In the genomic region with DNA sequence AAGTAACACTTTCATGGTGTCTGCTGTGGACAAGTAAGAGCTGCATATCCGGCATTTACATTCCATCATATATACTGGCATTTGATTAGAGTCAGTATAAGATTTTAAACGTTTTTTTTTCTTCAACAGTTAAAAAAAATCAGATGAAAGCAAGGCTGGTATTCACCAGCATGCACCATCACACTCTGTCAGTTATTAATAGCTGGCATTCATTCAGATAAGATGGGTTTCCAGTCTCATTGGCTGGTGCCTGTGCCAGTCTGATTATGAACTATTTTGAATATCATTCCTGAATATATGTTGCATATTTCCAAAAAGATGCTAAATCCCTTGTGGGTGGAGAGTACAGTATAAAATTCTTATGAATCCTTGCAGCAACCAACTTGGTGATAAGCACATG, we compare ENCODE assay signal across 30 cellular contexts.
"Had no signal": no experiment of that assay in that cellular context is flagged by ENCODE, and none has a peak within 500 bp of the region (broad histone marks: within the 10 kb centered on the region; RNA-seq: fewer than 3 reads in every experiment).

No MANE protein-coding gene starts in this region.

- H3K27me3 ChIP-seq: brain microvascular endothelial cell had no signal

- ATAC-seq: activated CD4-positive, CD25-positive, alpha-beta regulatory T cell treated with anti-CD3 and anti-CD28 coated beads, Interleukin-2, amount 50 U/mL, for 24 hours; activated T-cell treated with anti-CD3 and anti-CD28 coated beads, Interleukin-2, amount 50 U/mL, for 72 hours; esophagus mucosa; T-helper 17 cell had no signal

- H3K36me3 ChIP-seq: brain microvascular endothelial cell, WERI-Rb-1 had no signal

- H3K36me3 Mint-ChIP-seq: activated naive CD8-positive, alpha-beta T cell had no signal

- H3K27ac ChIP-seq: brain microvascular endothelial cell, coronary artery, dorsolateral prefrontal cortex, WERI-Rb-1 had no signal

- H3K4me3 ChIP-seq: coronary artery, dorsolateral prefrontal cortex had no signal

- H3K27ac Mint-ChIP-seq: activated B cell treated with CpG ODN at 0.5 μM for 24 hours; activated CD4-positive, alpha-beta memory T cell treated with anti-CD3 and anti-CD28 coated beads, Interleukin-2, amount 10 ng/mL, durations not matched to agents 7 days and 5 days; activated CD4-positive, alpha-beta T cell treated with anti-CD3 and anti-CD28 coated beads, Interleukin-2, amount 10 ng/mL, durations not matched to agents 7 days and 5 days; activated naive CD8-positive, alpha-beta T cell; activated T-cell treated with anti-CD3 and anti-CD28 coated beads, Interleukin-2, amount 50 U/mL, for 24 hours; activated T-cell treated with anti-CD3 and anti-CD28 coated beads, Interleukin-2, amount 50 U/mL, for 72 hours; dendritic cell treated with granulocyte-macrophage colony-stimulating factor and Interleukin-4, amounts not matched to agents 40 ng/mL and 50 ng/mL, for 4 days; endodermal cell; T-helper 17 cell; T-helper 2 cell treated with Interferon-gamma antibody and Interleukin-4, amounts not matched to agents 5 μg/mL and 100 μg/mL, for 36 hours had no signal

- H3K9me3 Mint-ChIP-seq: activated B cell treated with CpG ODN at 0.5 μM for 24 hours; activated CD4-positive, alpha-beta memory T cell treated with anti-CD3 and anti-CD28 coated beads, Interleukin-2, amount 10 ng/mL, durations not matched to agents 7 days and 5 days; activated CD4-positive, alpha-beta T cell treated with anti-CD3 and anti-CD28 coated beads, Interleukin-2, amount 10 ng/mL, durations not matched to agents 7 days and 5 days; activated T-cell treated with anti-CD3 and anti-CD28 coated beads, Interleukin-2, amount 50 U/mL, for 24 hours; activated T-cell treated with anti-CD3 and anti-CD28 coated beads, Interleukin-2, amount 50 U/mL, for 72 hours; central memory CD8-positive, alpha-beta T cell; endodermal cell; T-helper 2 cell treated with Interferon-gamma antibody and Interleukin-4, amounts not matched to agents 5 μg/mL and 100 μg/mL, for 36 hours had no signal

- H3K4me1 Mint-ChIP-seq: activated B cell treated with CpG ODN at 0.5 μM for 24 hours; activated CD4-positive, alpha-beta memory T cell treated with anti-CD3 and anti-CD28 coated beads, Interleukin-2, amount 10 ng/mL, durations not matched to agents 7 days and 5 days; activated CD4-positive, alpha-beta T cell treated with anti-CD3 and anti-CD28 coated beads, Interleukin-2, amount 10 ng/mL, durations not matched to agents 7 days and 5 days; central memory CD8-positive, alpha-beta T cell; T-helper 17 cell had no signal

- H3K27me3 Mint-ChIP-seq: activated B cell treated with CpG ODN at 0.5 μM for 24 hours; dendritic cell treated with granulocyte-macrophage colony-stimulating factor and Interleukin-4, amounts not matched to agents 40 ng/mL and 50 ng/mL, for 4 days had no signal

- DNase-seq: activated B cell treated with CpG ODN at 0.5 μM for 24 hours; activated CD4-positive, alpha-beta memory T cell treated with anti-CD3 and anti-CD28 coated beads, Interleukin-2, amount 10 ng/mL, durations not matched to agents 7 days and 5 days; activated CD4-positive, alpha-beta T cell treated with anti-CD3 and anti-CD28 coated beads, Interleukin-2, amount 10 ng/mL, durations not matched to agents 7 days and 5 days; activated CD4-positive, alpha-beta T cell treated with anti-CD3 and anti-CD28 coated beads, Interleukin-2, amount 50 U/mL, for 4 hours; activated CD8-positive, alpha-beta memory T cell treated with anti-CD3 and anti-CD28 coated beads, Interleukin-2, amount 50 U/mL, for 48 hours; activated effector memory CD4-positive, alpha-beta T cell treated with Interleukin-2 at 50 U/mL for 16 hours; activated gamma-delta T cell treated with Interleukin-2 at 50 U/mL for 16 hours; activated naive CD4-positive, alpha-beta T cell treated with anti-CD3 and anti-CD28 coated beads, Interleukin-2, amount 50 U/mL, for 16 hours; activated naive CD4-positive, alpha-beta T cell treated with Interleukin-2 at 50 U/mL for 16 hours; activated T-cell treated with anti-CD3 and anti-CD28 coated beads for 4 hours; activated T-cell treated with anti-CD3 and anti-CD28 coated beads, Interleukin-2, amount 50 U/mL, for 24 hours; activated T-cell treated with anti-CD3 and anti-CD28 coated beads, Interleukin-2, amount 50 U/mL, for 72 hours; amniotic stem cell; anterior cingulate cortex; brain microvascular endothelial cell; dorsolateral prefrontal cortex; effector memory CD4-positive, alpha-beta T cell; endodermal cell; foreskin melanocyte; T-helper 1 cell; T-helper 17 cell; T1000; WERI-Rb-1 had no signal

- H3K4me3 Mint-ChIP-seq: activated B cell treated with CpG ODN at 0.5 μM for 24 hours; activated CD4-positive, alpha-beta memory T cell treated with anti-CD3 and anti-CD28 coated beads, Interleukin-2, amount 10 ng/mL, durations not matched to agents 7 days and 5 days; activated CD4-positive, alpha-beta T cell treated with anti-CD3 and anti-CD28 coated beads, Interleukin-2, amount 10 ng/mL, durations not matched to agents 7 days and 5 days; activated naive CD8-positive, alpha-beta T cell; activated T-cell treated with anti-CD3 and anti-CD28 coated beads, Interleukin-2, amount 50 U/mL, for 24 hours; activated T-cell treated with anti-CD3 and anti-CD28 coated beads, Interleukin-2, amount 50 U/mL, for 72 hours; central memory CD8-positive, alpha-beta T cell; dendritic cell treated with granulocyte-macrophage colony-stimulating factor and Interleukin-4, amounts not matched to agents 40 ng/mL and 50 ng/mL, for 4 days; endodermal cell; T-helper 17 cell; T-helper 2 cell treated with Interferon-gamma antibody and Interleukin-4, amounts not matched to agents 5 μg/mL and 100 μg/mL, for 36 hours had no signal
